19 cellular contexts compared by ENCODE assay signal in the genomic region with DNA sequence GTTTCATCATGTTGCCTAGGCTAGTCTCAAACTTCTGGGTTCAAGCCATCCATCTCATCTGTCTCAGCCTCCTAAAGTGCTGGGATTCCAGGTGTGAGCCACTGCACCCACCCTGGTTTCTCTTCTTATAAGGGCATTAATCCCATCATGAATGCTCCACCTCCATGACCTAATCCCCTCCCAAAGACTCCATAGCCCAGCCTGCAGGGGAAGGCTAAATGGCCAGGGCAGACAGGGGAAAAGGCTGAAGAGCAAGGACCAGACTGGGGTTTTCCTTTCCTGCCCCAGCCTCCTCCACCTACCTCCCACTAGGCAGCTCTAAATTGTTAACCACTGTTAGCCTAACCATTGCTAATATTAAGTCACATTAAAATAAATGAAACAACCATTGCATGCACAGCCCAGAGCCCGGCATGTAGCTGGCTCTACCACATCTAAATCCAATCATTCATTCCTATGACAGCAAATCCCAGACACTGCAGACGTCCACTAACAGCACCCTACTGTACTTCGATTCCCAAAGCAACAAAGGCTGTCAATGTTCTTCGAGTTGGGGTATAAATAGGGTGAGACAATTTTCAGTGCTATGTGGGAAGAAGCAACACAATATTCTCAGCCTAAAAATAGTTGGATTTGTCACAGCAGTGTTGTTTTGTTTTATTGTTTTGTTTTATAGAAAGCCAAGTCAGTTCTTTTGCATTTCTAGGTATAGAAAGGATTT.
DNase-seq lines count a peak whose midpoint lies in the region; ATAC-seq, FAIRE-seq and TF ChIP-seq lines count a peak whose summit lies in the region.
"Had no signal": no experiment of that assay in that cellular context is flagged by ENCODE, and none has a peak within 500 bp of the region (broad histone marks: within the 10 kb centered on the region; RNA-seq: fewer than 3 reads in every experiment).

No MANE protein-coding gene starts in this region.

- TF ChIP-seq CTCF in pancreas (IDR thresholded peaks at IDR 0.05): no peak

- H3K27me3 ChIP-seq in pancreas: no peaks in the 10 kb centered on the region
- H3K27me3 ChIP-seq: BE2C had no signal

- H3K36me3 ChIP-seq in pancreas: no peaks in the 10 kb centered on the region
- H3K36me3 ChIP-seq: BE2C had no signal

- H3K4me3 ChIP-seq in pancreas: no peak overlapping the region
- H3K4me3 ChIP-seq: GM12878 had no signal

- H3K9me3 ChIP-seq in pancreas: no peaks in the 10 kb centered on the region
- H3K9me3 ChIP-seq: BE2C had no signal

- no peaks in the 10 kb centered on the region for H3K4me1 ChIP-seq in pancreas
- H3K4me1 ChIP-seq: BE2C had no signal

- intact Hi-C loops in pancreas (cut with DNase I): no loop called here

- FAIRE-seq in pancreas (lab: Jason Lieb, UNC): no peak
- FAIRE-seq: GM12878, H1, HepG2 had no signal

- ATAC-seq in pancreas: peak in 3 of 4 donors; percentile 12 to 56 (median 38)
- ATAC-seq: GM12878, HepG2 had no signal

- 32 to 41% methylated on average over 4 of the region's 4 CpGs for WGBS in pancreas, 2 donors

- peak; percentile 30 for DNase-seq in NCI-H82 treated with DMSO at 0.1 percent for 48 hours (lab: John Stamatoyannopoulos, UW; ENCODE audit: unreplicated experiment)
- DNase-seq in foreskin melanocyte: peak; percentile 50
- no peak for DNase-seq in pancreas
- DNase-seq in NCI-H2171 (lab: John Stamatoyannopoulos, UW): no peak
- no peak for DNase-seq in activated T-cell treated with anti-CD3 and anti-CD28 coated beads, Interleukin-2, amount 50 U/mL, for 48 hours
- no peak for DNase-seq in NCI-H1436 treated with DMSO at 0.1 percent for 48 hours (lab: John Stamatoyannopoulos, UW)
- DNase-seq: BE2C; C1 segment of cervical spinal cord; CD4-positive, CD25-positive, alpha-beta regulatory T cell; CD8-positive, alpha-beta memory T cell; COR-L47; DMS 273 treated with DMSO at 0.1 percent for 48 hours; DMS53; DND-41; EL; H9 had no signal

- H3K27ac ChIP-seq in pancreas: no peak overlapping the region

Comparison
In these comparisons a context has a peak if more than half of its experiments do, and no peak if none do; other contexts are left out.
1. DNase-seq: peak in NCI-H82 treated with DMSO at 0.1 percent for 48 hours (single experiment) and foreskin melanocyte (single experiment); none in pancreas (0 of 6), NCI-H2171 (single experiment), activated T-cell treated with anti-CD3 and anti-CD28 coated beads, Interleukin-2, amount 50 U/mL, for 48 hours (0 of 2) and NCI-H1436 treated with DMSO at 0.1 percent for 48 hours (single experiment).